ENCODE assay signal across 22 cellular contexts in genomic region chr7:1945558-1945957, GRCh38.
"Had no signal": no experiment of that assay in that cellular context is flagged by ENCODE, and none has a peak within 500 bp of the region (broad histone marks: within the 10 kb centered on the region; RNA-seq: fewer than 3 reads in every experiment).

No MANE protein-coding gene starts in this region.

- H3K4me3 Mint-ChIP-seq: activated CD4-positive, alpha-beta T cell treated with anti-CD3 and anti-CD28 coated beads, Interleukin-2, amount 10 ng/mL, durations not matched to agents 7 days and 5 days; activated CD8-positive, alpha-beta T cell treated with anti-CD3 and anti-CD28 coated beads, Interleukin-2, amount 10 ng/mL, durations not matched to agents 7 days and 5 days; activated T-cell treated with anti-CD3 and anti-CD28 coated beads, Interleukin-2, amount 50 U/mL, for 24 hours; effector memory CD8-positive, alpha-beta T cell; naive B cell; stimulated activated naive CD8-positive, alpha-beta T cell treated with anti-CD3 and anti-CD28 coated beads, Interleukin-15, amount 100 ng/mL, for 72 hours; T-cell; type B pancreatic cell had no signal

- FAIRE-seq: pancreas had no signal

- H3K36me3 ChIP-seq: neutrophil, pancreas, suprapubic skin had no signal

- ATAC-seq: activated CD4-positive, CD25-positive, alpha-beta regulatory T cell treated with anti-CD3 and anti-CD28 coated beads, Interleukin-2, amount 50 U/mL, for 24 hours; activated CD8-positive, alpha-beta T cell treated with anti-CD3 and anti-CD28 coated beads, Interleukin-2, amount 10 ng/mL, durations not matched to agents 7 days and 5 days; effector memory CD8-positive, alpha-beta T cell; left lobe of liver; mucosa of descending colon; pancreas; SK-N-SH treated with all-trans-retinoic acid at 6 μM for 48 hours; stimulated activated naive CD8-positive, alpha-beta T cell treated with anti-CD3 and anti-CD28 coated beads, Interleukin-15, amount 100 ng/mL, for 72 hours; T-cell had no signal

- H3K4me1 ChIP-seq: pancreas had no signal

- H3K36me3 Mint-ChIP-seq: naive B cell, T-cell had no signal

- H3K9me3 Mint-ChIP-seq: activated CD4-positive, alpha-beta T cell treated with anti-CD3 and anti-CD28 coated beads, Interleukin-2, amount 10 ng/mL, durations not matched to agents 7 days and 5 days; activated T-cell treated with anti-CD3 and anti-CD28 coated beads, Interleukin-2, amount 50 U/mL, for 24 hours; activated T-helper 2 cell treated with anti-CD3 and anti-CD28 coated beads, Interferon-gamma antibody, Interleukin-2, Interleukin-4, amounts not matched to agents 10 μg/mL and 5 μg/mL and 100 μg/mL, durations not matched to agents 14 hours and 24 hours and 36 hours; effector memory CD8-positive, alpha-beta T cell; naive B cell; stimulated activated naive CD8-positive, alpha-beta T cell treated with anti-CD3 and anti-CD28 coated beads, Interleukin-15, amount 100 ng/mL, for 72 hours; T-cell; type B pancreatic cell had no signal

- H3K27ac Mint-ChIP-seq: activated CD4-positive, alpha-beta T cell treated with anti-CD3 and anti-CD28 coated beads, Interleukin-2, amount 10 ng/mL, durations not matched to agents 7 days and 5 days; activated CD8-positive, alpha-beta T cell treated with anti-CD3 and anti-CD28 coated beads, Interleukin-2, amount 10 ng/mL, durations not matched to agents 7 days and 5 days; activated T-cell treated with anti-CD3 and anti-CD28 coated beads, Interleukin-2, amount 50 U/mL, for 24 hours; activated T-helper 2 cell treated with anti-CD3 and anti-CD28 coated beads, Interferon-gamma antibody, Interleukin-2, Interleukin-4, amounts not matched to agents 10 μg/mL and 5 μg/mL and 100 μg/mL, durations not matched to agents 14 hours and 24 hours and 36 hours; T-cell; type B pancreatic cell had no signal

- H3K27ac ChIP-seq: esophagus squamous epithelium, hepatocyte, neutrophil, pancreas, suprapubic skin had no signal

- H3K27me3 Mint-ChIP-seq: activated CD4-positive, alpha-beta T cell treated with anti-CD3 and anti-CD28 coated beads, Interleukin-2, amount 10 ng/mL, durations not matched to agents 7 days and 5 days; activated T-cell treated with anti-CD3 and anti-CD28 coated beads, Interleukin-2, amount 50 U/mL, for 24 hours; effector memory CD8-positive, alpha-beta T cell; naive B cell; T-cell; type B pancreatic cell had no signal

- H3K27me3 ChIP-seq: esophagus squamous epithelium, hepatocyte, pancreas, suprapubic skin had no signal

- H3K9me3 ChIP-seq: esophagus squamous epithelium, mucosa of descending colon, neutrophil, pancreas, suprapubic skin had no signal

- DNase-seq: activated CD4-positive, alpha-beta T cell treated with anti-CD3 and anti-CD28 coated beads, Interleukin-2, amount 10 ng/mL, durations not matched to agents 7 days and 5 days; activated CD8-positive, alpha-beta T cell treated with anti-CD3 and anti-CD28 coated beads, Interleukin-2, amount 10 ng/mL, durations not matched to agents 7 days and 5 days; activated naive CD4-positive, alpha-beta T cell treated with Interleukin-2 at 50 U/mL for 16 hours; activated T-cell treated with anti-CD3 and anti-CD28 coated beads, Interleukin-2, amount 50 U/mL, for 24 hours; effector memory CD8-positive, alpha-beta T cell; esophagus squamous epithelium; mesenchymal stem cell; naive B cell; stimulated activated CD4-positive, alpha-beta T cell treated with anti-CD3 and anti-CD28 coated beads, Interleukin-2, amount 100 ng/mL, for 24 hours; stimulated activated naive CD8-positive, alpha-beta T cell treated with anti-CD3 and anti-CD28 coated beads, Interleukin-15, amount 100 ng/mL, for 72 hours; T-cell; T1000 had no signal

- H3K4me3 ChIP-seq: esophagus squamous epithelium, hepatocyte, mucosa of descending colon, pancreas, suprapubic skin had no signal
